Comparison of ENCODE assay signal across 22 cellular contexts in genomic region chr6:67045076-67045475, GRCh38.
"Had no signal": no experiment of that assay in that cellular context is flagged by ENCODE, and none has a peak within 500 bp of the region (broad histone marks: within the 10 kb centered on the region; RNA-seq: fewer than 3 reads in every experiment).

No MANE protein-coding gene starts in this region.

- H3K27me3 ChIP-seq: colonic mucosa, esophagus muscularis mucosa, gastrocnemius medialis, heart right ventricle, left lung had no signal

- DNase-seq: colonic mucosa; cortex of kidney; effector CD8-positive, alpha-beta T cell; effector memory CD8-positive, alpha-beta T cell; endodermal cell; foreskin melanocyte; gastrocnemius medialis; glutamatergic neuron; head of caudate nucleus; heart right ventricle; hippocampal formation; left cardiac atrium; left lung; left ventricle myocardium superior; lower lobe of right lung; mesenchymal stem cell; mucosa of descending colon; naive B cell had no signal

- ATAC-seq: effector memory CD8-positive, alpha-beta T cell; gastrocnemius medialis; heart right ventricle; left cardiac atrium; left lung; left ventricle myocardium superior; lower lobe of right lung; mucosa of descending colon had no signal

- H3K4me3 ChIP-seq: colonic mucosa, esophagus muscularis mucosa, gastrocnemius medialis, heart right ventricle, left lung, lower lobe of right lung, mucosa of descending colon had no signal

- H3K9me3 ChIP-seq: colonic mucosa, esophagus muscularis mucosa, gastrocnemius medialis, heart right ventricle, left lung, lower lobe of right lung had no signal

- FAIRE-seq: endothelial cell of umbilical vein, islet of Langerhans, keratinocyte had no signal

- H3K36me3 ChIP-seq: colonic mucosa, esophagus muscularis mucosa, gastrocnemius medialis, heart right ventricle, left lung, lower lobe of right lung had no signal

- H3K27ac ChIP-seq: colonic mucosa, esophagus muscularis mucosa, gastrocnemius medialis, heart right ventricle, left lung, lower lobe of right lung had no signal

- H3K4me1 ChIP-seq: colonic mucosa, esophagus muscularis mucosa, gastrocnemius medialis, heart right ventricle, left lung, lower lobe of right lung had no signal
